Comparison of ENCODE assay signal across 8 cellular contexts in genomic region chr19:1857648-1858326, GRCh38. TPM values are rescaled to one million over a fixed set of nuclear protein-coding genes. Genes with fewer than 3 reads are reported as not detected.
DNase-seq lines count a peak whose midpoint lies in the region; ATAC-seq lines count a peak whose summit lies in the region.

No MANE protein-coding gene starts in this region.

- H3K9me3 ChIP-seq in thymus (ENCODE audit: control insufficient read depth), result no peaks in the 10 kb centered on the region

- 60% methylated on average over 16 of the region's 16 CpGs for WGBS in thymus

- peak overlapping the region; percentile 78 for H3K4me3 Mint-ChIP-seq in activated CD4-positive, alpha-beta T cell treated with anti-CD3 and anti-CD28 coated beads for 36 hours
- H3K4me3 Mint-ChIP-seq in activated T-helper 2 cell treated with anti-CD3 and anti-CD28 coated beads, Interferon-gamma antibody, Interleukin-2, Interleukin-4, amounts not matched to agents 10 μg/mL and 5 μg/mL and 100 μg/mL, durations not matched to agents 14 hours and 24 hours and 36 hours (ENCODE audit: low read depth), result peak overlapping the region; percentile 52

- intact Hi-C loops in activated CD4-positive, alpha-beta T cell treated with anti-CD3 and anti-CD28 coated beads for 36 hours (cut with DNase I, micrococcal nuclease), result loop anchor here in 1 of 2 experiments (10.0 kb wide), 1 partner anchor 793 kb away; the partner anchor contains the start of gene ARHGAP45
- intact Hi-C loops in activated T-helper 2 cell treated with anti-CD3 and anti-CD28 coated beads, Interferon-gamma antibody, Interleukin-2, Interleukin-4, amounts not matched to agents 10 μg/mL and 5 μg/mL and 100 μg/mL, durations not matched to agents 14 hours and 24 hours and 36 hours (cut with micrococcal nuclease), result no loop called here

- ATAC-seq in activated CD4-positive, alpha-beta T cell treated with anti-CD3 and anti-CD28 coated beads for 36 hours, result no peak
- ATAC-seq in HG03442 (IDR thresholded peaks at IDR 0.05; ENCODE audit: unreplicated experiment), result no peak

- DNase-seq in activated CD4-positive, alpha-beta T cell treated with anti-CD3 and anti-CD28 coated beads for 36 hours, result no peak
- no peak for DNase-seq in activated CD4-positive, alpha-beta T cell treated with anti-CD3 and anti-CD28 coated beads, Interleukin-2, amount 50 U/mL, for 48 hours
- no peak for DNase-seq in activated T-helper 2 cell treated with anti-CD3 and anti-CD28 coated beads, Interferon-gamma antibody, Interleukin-2, Interleukin-4, amounts not matched to agents 10 μg/mL and 5 μg/mL and 100 μg/mL, durations not matched to agents 14 hours and 24 hours and 36 hours (ENCODE audit: low spot score)
- DNase-seq in GM03348 (ENCODE audit: low spot score) (no peak), retina (no peak)

- H3K4me1 ChIP-seq in thymus (ENCODE audit: control insufficient read depth, insufficient read depth, low read length), result peaks cover 64% of the 10 kb centered on the region

- no peaks in the 10 kb centered on the region for H3K36me3 ChIP-seq in thymus (ENCODE audit: control insufficient read depth, insufficient read depth)

- H3K4me1 Mint-ChIP-seq in activated CD4-positive, alpha-beta T cell treated with anti-CD3 and anti-CD28 coated beads for 36 hours, result peaks cover 65% of the 10 kb centered on the region
- peaks cover 22% of the 10 kb centered on the region for H3K4me1 Mint-ChIP-seq in activated T-helper 2 cell treated with anti-CD3 and anti-CD28 coated beads, Interferon-gamma antibody, Interleukin-2, Interleukin-4, amounts not matched to agents 10 μg/mL and 5 μg/mL and 100 μg/mL, durations not matched to agents 14 hours and 24 hours and 36 hours (ENCODE audit: low read depth)

- H3K27me3 Mint-ChIP-seq in activated CD4-positive, alpha-beta T cell treated with anti-CD3 and anti-CD28 coated beads for 36 hours, result no peaks in the 10 kb centered on the region
- H3K27me3 Mint-ChIP-seq in activated T-helper 2 cell treated with anti-CD3 and anti-CD28 coated beads, Interferon-gamma antibody, Interleukin-2, Interleukin-4, amounts not matched to agents 10 μg/mL and 5 μg/mL and 100 μg/mL, durations not matched to agents 14 hours and 24 hours and 36 hours (ENCODE audit: low read depth), result no peaks in the 10 kb centered on the region

- H3K27me3 ChIP-seq in layer of hippocampus (ENCODE audit: control insufficient read depth, insufficient read depth, low read length) (no peaks in the 10 kb centered on the region), thymus (ENCODE audit: control insufficient read depth, insufficient read depth) (no peaks in the 10 kb centered on the region)

- H3K27ac Mint-ChIP-seq in activated CD4-positive, alpha-beta T cell treated with anti-CD3 and anti-CD28 coated beads for 36 hours, result peak overlapping the region; percentile 47
- no peak overlapping the region for H3K27ac Mint-ChIP-seq in activated T-helper 2 cell treated with anti-CD3 and anti-CD28 coated beads, Interferon-gamma antibody, Interleukin-2, Interleukin-4, amounts not matched to agents 10 μg/mL and 5 μg/mL and 100 μg/mL, durations not matched to agents 14 hours and 24 hours and 36 hours

- CTCF ChIA-PET in activated CD4-positive, alpha-beta T cell treated with anti-CD3 and anti-CD28 coated beads for 36 hours (lab: Charles Lee), result interaction anchor here (0.6 to 0.7 kb wide), 2 partner anchors 206 to 372 kb away, joined by 3 read pairs; no protein-coding TSS in a partner anchor

- POLR2A ChIA-PET in activated CD4-positive, alpha-beta T cell treated with anti-CD3 and anti-CD28 coated beads for 36 hours (lab: Charles Lee), result interaction anchor here (1.1 kb wide), 1 partner anchor 13 kb away, joined by 3 read pairs; no protein-coding TSS in a partner anchor

- no peaks in the 10 kb centered on the region for H3K9me3 Mint-ChIP-seq in activated CD4-positive, alpha-beta T cell treated with anti-CD3 and anti-CD28 coated beads for 36 hours (ENCODE audit: low read depth)
- no peaks in the 10 kb centered on the region for H3K9me3 Mint-ChIP-seq in activated T-helper 2 cell treated with anti-CD3 and anti-CD28 coated beads, Interferon-gamma antibody, Interleukin-2, Interleukin-4, amounts not matched to agents 10 μg/mL and 5 μg/mL and 100 μg/mL, durations not matched to agents 14 hours and 24 hours and 36 hours

- H3K36me3 Mint-ChIP-seq in activated CD4-positive, alpha-beta T cell treated with anti-CD3 and anti-CD28 coated beads for 36 hours (ENCODE audit: low read depth), result peaks cover 2% of the 10 kb centered on the region
- H3K36me3 Mint-ChIP-seq in activated T-helper 2 cell treated with anti-CD3 and anti-CD28 coated beads, Interferon-gamma antibody, Interleukin-2, Interleukin-4, amounts not matched to agents 10 μg/mL and 5 μg/mL and 100 μg/mL, durations not matched to agents 14 hours and 24 hours and 36 hours (ENCODE audit: low read depth), result peaks cover 5% of the 10 kb centered on the region

- peak overlapping the region; percentile 53 for H3K4me3 ChIP-seq in thymus (ENCODE audit: low read length)

- H3K27ac ChIP-seq in layer of hippocampus (ENCODE audit: low read depth, low read length), result peak overlapping the region; percentile 86
- H3K27ac ChIP-seq in thymus (ENCODE audit: low read depth), result peak overlapping the region; percentile 74

RNA-seq across cellular contexts. Expression of gene KLF16, which starts 5.6 kb away (rescaled TPM):
- 10 to 100 TPM; 22.5 to 28.8 TPM for total RNA-seq in activated CD4-positive, alpha-beta T cell treated with anti-CD3 and anti-CD28 coated beads for 36 hours
- total RNA-seq in activated T-helper 2 cell treated with anti-CD3 and anti-CD28 coated beads, Interferon-gamma antibody, Interleukin-2, Interleukin-4, amounts not matched to agents 10 μg/mL and 5 μg/mL and 100 μg/mL, durations not matched to agents 14 hours and 24 hours and 36 hours, result 31.2 and 32.1 TPM in 2 replicates
- polyA plus RNA-seq in thymus, result 8.4 TPM

RNA-seq across cellular contexts. Expression of gene REXO1, which starts 9.5 kb away (rescaled TPM):
- total RNA-seq in activated CD4-positive, alpha-beta T cell treated with anti-CD3 and anti-CD28 coated beads for 36 hours, result 10 to 100 TPM; 39.3 to 49.8 TPM
- 55.2 and 56.6 TPM in 2 replicates for total RNA-seq in activated T-helper 2 cell treated with anti-CD3 and anti-CD28 coated beads, Interferon-gamma antibody, Interleukin-2, Interleukin-4, amounts not matched to agents 10 μg/mL and 5 μg/mL and 100 μg/mL, durations not matched to agents 14 hours and 24 hours and 36 hours
- polyA plus RNA-seq in thymus, result 28.7 TPM

RNA-seq across cellular contexts. Expression of gene ABHD17A, which starts 27.5 kb away (rescaled TPM):
- total RNA-seq in activated CD4-positive, alpha-beta T cell treated with anti-CD3 and anti-CD28 coated beads for 36 hours, result 10 to 100 TPM; 84.5 to 88.5 TPM
- total RNA-seq in activated T-helper 2 cell treated with anti-CD3 and anti-CD28 coated beads, Interferon-gamma antibody, Interleukin-2, Interleukin-4, amounts not matched to agents 10 μg/mL and 5 μg/mL and 100 μg/mL, durations not matched to agents 14 hours and 24 hours and 36 hours, result 100 and 102 TPM in 2 replicates
- 90.4 TPM for polyA plus RNA-seq in thymus

RNA-seq across cellular contexts. Expression of gene ATP8B3, which starts 45.7 kb away (rescaled TPM):
- 1 to 10 TPM; 7.9 to 8.4 TPM for total RNA-seq in activated CD4-positive, alpha-beta T cell treated with anti-CD3 and anti-CD28 coated beads for 36 hours
- total RNA-seq in activated T-helper 2 cell treated with anti-CD3 and anti-CD28 coated beads, Interferon-gamma antibody, Interleukin-2, Interleukin-4, amounts not matched to agents 10 μg/mL and 5 μg/mL and 100 μg/mL, durations not matched to agents 14 hours and 24 hours and 36 hours, result 11.3 and 11.5 TPM in 2 replicates
- polyA plus RNA-seq in thymus, result 3.6 TPM

RNA-seq across cellular contexts. Expression of gene ADAT3, which starts 47.4 kb away (rescaled TPM):
- total RNA-seq in activated CD4-positive, alpha-beta T cell treated with anti-CD3 and anti-CD28 coated beads for 36 hours, result 1 to 10 TPM; 5.6 to 6.1 TPM
- 9.1 and 9.9 TPM in 2 replicates for total RNA-seq in activated T-helper 2 cell treated with anti-CD3 and anti-CD28 coated beads, Interferon-gamma antibody, Interleukin-2, Interleukin-4, amounts not matched to agents 10 μg/mL and 5 μg/mL and 100 μg/mL, durations not matched to agents 14 hours and 24 hours and 36 hours
- 4.5 TPM for polyA plus RNA-seq in thymus
